In the genomic region with DNA sequence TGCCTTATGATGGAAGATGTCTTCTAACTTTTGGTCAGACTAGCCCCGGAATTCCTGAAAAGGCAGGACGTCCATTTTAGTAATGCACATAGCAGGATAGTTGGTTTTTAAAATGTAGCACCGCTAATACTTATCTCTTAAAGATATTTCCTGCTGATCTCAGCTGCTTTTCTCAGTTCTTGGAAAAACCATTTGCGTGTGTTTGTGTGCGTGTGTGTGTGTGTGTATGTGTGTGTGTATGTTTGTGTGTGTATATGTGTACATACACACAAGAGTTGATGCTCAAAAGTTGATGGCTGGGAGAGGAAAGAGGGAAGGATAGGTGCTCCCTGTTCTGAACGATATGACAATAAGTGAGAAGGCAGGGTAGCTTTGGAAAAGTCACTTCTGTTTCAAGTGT, we compare ENCODE assay signal across 1 cellular context.
A peak's percentile ranks its signal among the peaks of the same experiment; 100 is the strongest.
TF ChIP-seq lines count a peak whose summit lies in the region.

No MANE protein-coding gene starts in this region.

TF ChIP-seq in K562, 482 proteins besides CTCF, POLR2A, EP300 and RAD21 (continued from another document):
- peak; percentile 72 for TF ChIP-seq C11orf30 (IDR thresholded peaks at IDR 0.05; ENCODE audit: low read depth)
- TF ChIP-seq TRIM28 (IDR thresholded peaks at IDR 0.05), result no peak
- no peak for TF ChIP-seq NR2C2 (CRISPR knock-in tag; IDR thresholded peaks at IDR 0.05)
- peak; percentile 17; the same call in 1 of the 2 replicates for TF ChIP-seq NR2C2 (tag; IDR thresholded peaks at IDR 0.05)
- TF ChIP-seq U2AF2 (optimal IDR thresholded peaks at IDR 0.05; ENCODE audit: low read depth, low read length), result no peak
- TF ChIP-seq MAFK (IDR thresholded peaks at IDR 0.05; ENCODE audit: low read length), result peak; percentile 19; the same call in 1 of the 2 replicates
- TF ChIP-seq, protein P1, sequence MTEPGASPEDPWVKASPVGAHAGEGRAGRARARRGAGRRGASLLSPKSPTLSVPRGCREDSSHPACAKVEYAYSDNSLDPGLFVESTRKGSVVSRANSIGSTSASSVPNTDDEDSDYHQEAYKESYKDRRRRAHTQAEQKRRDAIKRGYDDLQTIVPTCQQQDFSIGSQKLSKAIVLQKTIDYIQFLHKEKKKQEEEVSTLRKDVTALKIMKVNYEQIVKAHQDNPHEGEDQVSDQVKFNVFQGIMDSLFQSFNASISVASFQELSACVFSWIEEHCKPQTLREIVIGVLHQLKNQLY (CRISPR knock-in tag; conservative IDR thresholded peaks at IDR 0.05), result no peak
- no peak for TF ChIP-seq BRF2 (IDR thresholded peaks at IDR 0.05; ENCODE audit: borderline replicate concordance, insufficient read depth, insufficient read length)
- TF ChIP-seq ZNF57 (CRISPR knock-in tag; IDR thresholded peaks at IDR 0.05), result no peak
- TF ChIP-seq ATF1 (CRISPR knock-in tag; IDR thresholded peaks at IDR 0.05), result no peak
- no peak; the same call in 1 of the 2 replicates for TF ChIP-seq ATF1 (tag; IDR thresholded peaks at IDR 0.05)
- no peak for TF ChIP-seq SIX5 (IDR thresholded peaks at IDR 0.05; ENCODE audit: borderline replicate concordance in 1 of 2, insufficient read depth in 1 of 2, low read depth in 1 of 2, low read length in 2 of 2)
- TF ChIP-seq CHD4 (IDR thresholded peaks at IDR 0.05; ENCODE audit: insufficient read depth, insufficient replicate concordance, low read depth, low read length, poor library complexity, severe bottlenecking), result no peak
- TF ChIP-seq HBP1 (CRISPR knock-in tag; IDR thresholded peaks at IDR 0.05), result peak; percentile 86; the same call in 1 of the 2 replicates
- TF ChIP-seq MAFG (tag; conservative IDR thresholded peaks at IDR 0.05), result peak; percentile 52; the same call in 1 of the 2 replicates
- TF ChIP-seq RNF219 (CRISPR knock-in tag; IDR thresholded peaks at IDR 0.05), result 0 out of 2 replicates have a peak, but pooled peaks have one; percentile 46
- 0 out of 2 replicates have a peak, but pooled peaks have one; percentile 19 for TF ChIP-seq BCOR (IDR thresholded peaks at IDR 0.05)
- TF ChIP-seq ZNF175 (CRISPR knock-in tag; IDR thresholded peaks at IDR 0.05; ENCODE audit: low read depth), result 0 out of 2 replicates have a peak, but pooled peaks have one; percentile 8
- TF ChIP-seq HDAC1 (IDR thresholded peaks at IDR 0.05), result peak in 1 of 2 experiments; percentile 19; a peak in 1 of 4 replicates
